In the genomic region with DNA sequence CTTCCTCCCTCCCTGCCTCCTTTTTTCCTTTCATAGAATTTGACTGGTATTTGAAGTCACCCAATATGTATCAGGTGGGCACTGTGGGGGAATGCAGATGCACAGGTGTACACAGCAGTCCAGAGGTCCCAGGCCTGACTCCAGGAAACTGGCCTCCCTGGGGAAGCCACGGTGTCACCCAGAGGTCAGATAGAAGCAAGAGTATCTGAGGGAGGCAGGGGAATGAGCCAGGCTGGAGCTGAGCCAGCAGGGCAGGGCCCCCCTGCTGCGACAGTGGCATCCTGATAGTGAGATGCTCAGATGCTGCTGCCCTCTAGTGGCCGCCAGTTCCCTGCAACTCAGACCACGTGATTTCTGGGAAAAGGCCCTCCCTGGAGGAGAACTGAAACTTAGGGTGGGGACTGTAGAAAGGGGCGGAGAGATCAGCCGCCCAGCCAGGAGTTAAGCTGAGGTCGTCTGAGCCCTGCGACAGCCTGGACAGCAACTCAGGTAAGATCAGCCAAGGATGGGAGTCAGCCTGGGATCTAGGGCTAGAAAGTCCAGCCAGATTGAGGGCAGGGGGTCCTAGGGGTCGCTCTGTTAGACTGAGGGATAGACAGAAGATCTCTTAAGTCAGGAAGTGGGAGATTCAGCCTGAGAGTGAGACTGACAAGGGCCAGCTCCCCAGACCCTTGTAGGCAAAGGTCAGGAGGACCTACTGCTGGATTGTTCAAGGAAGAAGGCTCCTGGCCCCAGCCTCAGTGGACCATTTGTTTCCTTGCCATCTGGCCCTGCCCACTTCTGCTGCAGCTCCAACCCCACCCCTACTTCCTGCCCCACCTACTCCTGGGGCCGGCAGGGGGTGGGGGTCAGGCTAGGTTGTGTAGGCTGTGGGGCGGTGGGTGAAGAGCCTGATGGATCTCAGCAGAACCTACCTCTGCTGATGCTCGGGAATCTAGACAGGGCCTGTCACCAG, we compare ENCODE assay signal across 1 cellular context.
TF ChIP-seq lines count a peak whose summit lies in the region.

A gene with protein sequence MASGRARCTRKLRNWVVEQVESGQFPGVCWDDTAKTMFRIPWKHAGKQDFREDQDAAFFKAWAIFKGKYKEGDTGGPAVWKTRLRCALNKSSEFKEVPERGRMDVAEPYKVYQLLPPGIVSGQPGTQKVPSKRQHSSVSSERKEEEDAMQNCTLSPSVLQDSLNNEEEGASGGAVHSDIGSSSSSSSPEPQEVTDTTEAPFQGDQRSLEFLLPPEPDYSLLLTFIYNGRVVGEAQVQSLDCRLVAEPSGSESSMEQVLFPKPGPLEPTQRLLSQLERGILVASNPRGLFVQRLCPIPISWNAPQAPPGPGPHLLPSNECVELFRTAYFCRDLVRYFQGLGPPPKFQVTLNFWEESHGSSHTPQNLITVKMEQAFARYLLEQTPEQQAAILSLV (plus strand): TSS at position 416 of the 955 bp plus-strand sequence. CDS start 880 bp downstream, outside the sequence.

TF ChIP-seq in HepG2, 621 proteins besides CTCF, POLR2A, EP300 and RAD21 (continued from another document and continues in another):
- TF ChIP-seq ZNF746 (CRISPR knock-in tag; IDR thresholded peaks at IDR 0.05) (peak; percentile 84), ZNF30 (CRISPR knock-in tag; IDR thresholded peaks at IDR 0.05) (no peak), ZNF160 (CRISPR knock-in tag; IDR thresholded peaks at IDR 0.05) (peak; percentile 43; the same call in 1 of the 2 replicates), SP2 (CRISPR knock-in tag; IDR thresholded peaks at IDR 0.05) (peak; percentile 51; the same call in 1 of the 2 replicates), ZSCAN31 (CRISPR knock-in tag; IDR thresholded peaks at IDR 0.05; ENCODE audit: low read depth) (peak; percentile 99), RFX1 (IDR thresholded peaks at IDR 0.05) (no peak), TBX3 (IDR thresholded peaks at IDR 0.05; ENCODE audit: borderline replicate concordance) (no peak), CBX5 (CRISPR knock-in tag; IDR thresholded peaks at IDR 0.05; ENCODE audit: borderline replicate concordance) (peak; percentile 100), ZNF180 (CRISPR knock-in tag; IDR thresholded peaks at IDR 0.05; ENCODE audit: borderline replicate concordance, low read depth) (0 out of 2 replicates have a peak, but pooled peaks have one; percentile 68), RNF2 (conservative IDR thresholded peaks at IDR 0.05; ENCODE audit: low read depth) (peak; percentile 76), ZNF761 (CRISPR knock-in tag; conservative IDR thresholded peaks at IDR 0.05) (peak; percentile 85; the same call in 1 of the 2 replicates), REXO4 (CRISPR knock-in tag; IDR thresholded peaks at IDR 0.05; ENCODE audit: borderline replicate concordance) (no peak), ZNF256 (CRISPR knock-in tag; conservative IDR thresholded peaks at IDR 0.05) (peak; percentile 96), ZNF12 (CRISPR knock-in tag; IDR thresholded peaks at IDR 0.05) (peak; percentile 70; the same call in 1 of the 2 replicates), ZNF557 (CRISPR knock-in tag; IDR thresholded peaks at IDR 0.05) (peak; percentile 94), FIP1L1 (IDR thresholded peaks at IDR 0.05; ENCODE audit: borderline replicate concordance, insufficient read depth, low read depth, low read length) (peak; percentile 99), RORA (CRISPR knock-in tag; IDR thresholded peaks at IDR 0.05) (no peak), ZSCAN22 (CRISPR knock-in tag; IDR thresholded peaks at IDR 0.05) (peak; percentile 91), EHMT2 (IDR thresholded peaks at IDR 0.05; ENCODE audit: borderline replicate concordance, low read depth, low read length) (no peak; the same call in 1 of the 2 replicates), NFKBIZ (CRISPR knock-in tag; IDR thresholded peaks at IDR 0.05) (peak; percentile 98), MED1 (CRISPR knock-in tag; IDR thresholded peaks at IDR 0.05) (peak; percentile 98), FOXC1 (CRISPR knock-in tag; IDR thresholded peaks at IDR 0.05; ENCODE audit: borderline replicate concordance) (peak; percentile 99), BRCA1 (CRISPR knock-in tag; IDR thresholded peaks at IDR 0.05) (peak; percentile 95), ZMYM2 (CRISPR knock-in tag; IDR thresholded peaks at IDR 0.05) (peak; percentile 77; the same call in 1 of the 2 replicates), DNMT1 (CRISPR knock-in tag; IDR thresholded peaks at IDR 0.05) (no peak; the same call in 1 of the 2 replicates), ZBTB7B (CRISPR knock-in tag; IDR thresholded peaks at IDR 0.05) (peak; percentile 97), ATM (IDR thresholded peaks at IDR 0.05; ENCODE audit: borderline replicate concordance) (no peak), ZFP62 (CRISPR knock-in tag; IDR thresholded peaks at IDR 0.05) (0 out of 2 replicates have a peak, but pooled peaks have one; percentile 38), MBD4 (IDR thresholded peaks at IDR 0.05; ENCODE audit: borderline replicate concordance, low read length) (no peak), RAD51 (IDR thresholded peaks at IDR 0.05; ENCODE audit: borderline replicate concordance) (peak; percentile 97), ZNF569 (CRISPR knock-in tag; IDR thresholded peaks at IDR 0.05; ENCODE audit: borderline replicate concordance) (peak; percentile 95; the same call in 1 of the 2 replicates), ZNF703 (CRISPR knock-in tag; IDR thresholded peaks at IDR 0.05; ENCODE audit: borderline replicate concordance) (no peak), ZSCAN25 (CRISPR knock-in tag; IDR thresholded peaks at IDR 0.05) (peak; percentile 97), ZNF747 (CRISPR knock-in tag; IDR thresholded peaks at IDR 0.05; ENCODE audit: borderline replicate concordance) (peak; percentile 99), PRPF4 (IDR thresholded peaks at IDR 0.05; ENCODE audit: low read depth, low read length, poor library complexity, severe bottlenecking) (peak; percentile 24)
- TF ChIP-seq, protein P1, sequence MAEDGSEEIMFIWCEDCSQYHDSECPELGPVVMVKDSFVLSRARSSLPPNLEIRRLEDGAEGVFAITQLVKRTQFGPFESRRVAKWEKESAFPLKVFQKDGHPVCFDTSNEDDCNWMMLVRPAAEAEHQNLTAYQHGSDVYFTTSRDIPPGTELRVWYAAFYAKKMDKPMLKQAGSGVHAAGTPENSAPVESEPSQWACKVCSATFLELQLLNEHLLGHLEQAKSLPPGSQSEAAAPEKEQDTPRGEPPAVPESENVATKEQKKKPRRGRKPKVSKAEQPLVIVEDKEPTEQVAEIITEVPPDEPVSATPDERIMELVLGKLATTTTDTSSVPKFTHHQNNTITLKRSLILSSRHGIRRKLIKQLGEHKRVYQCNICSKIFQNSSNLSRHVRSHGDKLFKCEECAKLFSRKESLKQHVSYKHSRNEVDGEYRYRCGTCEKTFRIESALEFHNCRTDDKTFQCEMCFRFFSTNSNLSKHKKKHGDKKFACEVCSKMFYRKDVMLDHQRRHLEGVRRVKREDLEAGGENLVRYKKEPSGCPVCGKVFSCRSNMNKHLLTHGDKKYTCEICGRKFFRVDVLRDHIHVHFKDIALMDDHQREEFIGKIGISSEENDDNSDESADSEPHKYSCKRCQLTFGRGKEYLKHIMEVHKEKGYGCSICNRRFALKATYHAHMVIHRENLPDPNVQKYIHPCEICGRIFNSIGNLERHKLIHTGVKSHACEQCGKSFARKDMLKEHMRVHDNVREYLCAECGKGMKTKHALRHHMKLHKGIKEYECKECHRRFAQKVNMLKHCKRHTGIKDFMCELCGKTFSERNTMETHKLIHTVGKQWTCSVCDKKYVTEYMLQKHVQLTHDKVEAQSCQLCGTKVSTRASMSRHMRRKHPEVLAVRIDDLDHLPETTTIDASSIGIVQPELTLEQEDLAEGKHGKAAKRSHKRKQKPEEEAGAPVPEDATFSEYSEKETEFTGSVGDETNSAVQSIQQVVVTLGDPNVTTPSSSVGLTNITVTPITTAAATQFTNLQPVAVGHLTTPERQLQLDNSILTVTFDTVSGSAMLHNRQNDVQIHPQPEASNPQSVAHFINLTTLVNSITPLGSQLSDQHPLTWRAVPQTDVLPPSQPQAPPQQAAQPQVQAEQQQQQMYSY (CRISPR knock-in tag; IDR thresholded peaks at IDR 0.05) = peak; percentile 71; the same call in 1 of the 2 replicates
- TF ChIP-seq, protein P2, sequence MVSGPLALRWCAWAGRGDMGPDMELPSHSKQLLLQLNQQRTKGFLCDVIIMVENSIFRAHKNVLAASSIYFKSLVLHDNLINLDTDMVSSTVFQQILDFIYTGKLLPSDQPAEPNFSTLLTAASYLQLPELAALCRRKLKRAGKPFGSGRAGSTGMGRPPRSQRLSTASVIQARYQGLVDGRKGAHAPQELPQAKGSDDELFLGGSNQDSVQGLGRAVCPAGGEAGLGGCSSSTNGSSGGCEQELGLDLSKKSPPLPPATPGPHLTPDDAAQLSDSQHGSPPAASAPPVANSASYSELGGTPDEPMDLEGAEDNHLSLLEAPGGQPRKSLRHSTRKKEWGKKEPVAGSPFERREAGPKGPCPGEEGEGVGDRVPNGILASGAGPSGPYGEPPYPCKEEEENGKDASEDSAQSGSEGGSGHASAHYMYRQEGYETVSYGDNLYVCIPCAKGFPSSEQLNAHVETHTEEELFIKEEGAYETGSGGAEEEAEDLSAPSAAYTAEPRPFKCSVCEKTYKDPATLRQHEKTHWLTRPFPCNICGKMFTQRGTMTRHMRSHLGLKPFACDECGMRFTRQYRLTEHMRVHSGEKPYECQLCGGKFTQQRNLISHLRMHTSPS (CRISPR knock-in tag; IDR thresholded peaks at IDR 0.05; ENCODE audit: low read depth) = peak; percentile 94
- TF ChIP-seq, protein P3, sequence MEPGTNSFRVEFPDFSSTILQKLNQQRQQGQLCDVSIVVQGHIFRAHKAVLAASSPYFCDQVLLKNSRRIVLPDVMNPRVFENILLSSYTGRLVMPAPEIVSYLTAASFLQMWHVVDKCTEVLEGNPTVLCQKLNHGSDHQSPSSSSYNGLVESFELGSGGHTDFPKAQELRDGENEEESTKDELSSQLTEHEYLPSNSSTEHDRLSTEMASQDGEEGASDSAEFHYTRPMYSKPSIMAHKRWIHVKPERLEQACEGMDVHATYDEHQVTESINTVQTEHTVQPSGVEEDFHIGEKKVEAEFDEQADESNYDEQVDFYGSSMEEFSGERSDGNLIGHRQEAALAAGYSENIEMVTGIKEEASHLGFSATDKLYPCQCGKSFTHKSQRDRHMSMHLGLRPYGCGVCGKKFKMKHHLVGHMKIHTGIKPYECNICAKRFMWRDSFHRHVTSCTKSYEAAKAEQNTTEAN (CRISPR knock-in tag; conservative IDR thresholded peaks at IDR 0.05) = no peak; the same call in 1 of the 2 replicates
- TF ChIP-seq, protein P4, sequence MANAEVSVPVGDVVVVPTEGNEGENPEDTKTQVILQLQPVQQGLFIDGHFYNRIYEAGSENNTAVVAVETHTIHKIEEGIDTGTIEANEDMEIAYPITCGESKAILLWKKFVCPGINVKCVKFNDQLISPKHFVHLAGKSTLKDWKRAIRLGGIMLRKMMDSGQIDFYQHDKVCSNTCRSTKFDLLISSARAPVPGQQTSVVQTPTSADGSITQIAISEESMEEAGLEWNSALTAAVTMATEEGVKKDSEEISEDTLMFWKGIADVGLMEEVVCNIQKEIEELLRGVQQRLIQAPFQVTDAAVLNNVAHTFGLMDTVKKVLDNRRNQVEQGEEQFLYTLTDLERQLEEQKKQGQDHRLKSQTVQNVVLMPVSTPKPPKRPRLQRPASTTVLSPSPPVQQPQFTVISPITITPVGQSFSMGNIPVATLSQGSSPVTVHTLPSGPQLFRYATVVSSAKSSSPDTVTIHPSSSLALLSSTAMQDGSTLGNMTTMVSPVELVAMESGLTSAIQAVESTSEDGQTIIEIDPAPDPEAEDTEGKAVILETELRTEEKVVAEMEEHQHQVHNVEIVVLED (CRISPR knock-in tag; IDR thresholded peaks at IDR 0.05; ENCODE audit: borderline replicate concordance) = peak; percentile 86
- TF ChIP-seq, protein P5, sequence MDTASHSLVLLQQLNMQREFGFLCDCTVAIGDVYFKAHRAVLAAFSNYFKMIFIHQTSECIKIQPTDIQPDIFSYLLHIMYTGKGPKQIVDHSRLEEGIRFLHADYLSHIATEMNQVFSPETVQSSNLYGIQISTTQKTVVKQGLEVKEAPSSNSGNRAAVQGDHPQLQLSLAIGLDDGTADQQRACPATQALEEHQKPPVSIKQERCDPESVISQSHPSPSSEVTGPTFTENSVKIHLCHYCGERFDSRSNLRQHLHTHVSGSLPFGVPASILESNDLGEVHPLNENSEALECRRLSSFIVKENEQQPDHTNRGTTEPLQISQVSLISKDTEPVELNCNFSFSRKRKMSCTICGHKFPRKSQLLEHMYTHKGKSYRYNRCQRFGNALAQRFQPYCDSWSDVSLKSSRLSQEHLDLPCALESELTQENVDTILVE (CRISPR knock-in tag; IDR thresholded peaks at IDR 0.05) = peak; percentile 99
- TF ChIP-seq, protein P6, sequence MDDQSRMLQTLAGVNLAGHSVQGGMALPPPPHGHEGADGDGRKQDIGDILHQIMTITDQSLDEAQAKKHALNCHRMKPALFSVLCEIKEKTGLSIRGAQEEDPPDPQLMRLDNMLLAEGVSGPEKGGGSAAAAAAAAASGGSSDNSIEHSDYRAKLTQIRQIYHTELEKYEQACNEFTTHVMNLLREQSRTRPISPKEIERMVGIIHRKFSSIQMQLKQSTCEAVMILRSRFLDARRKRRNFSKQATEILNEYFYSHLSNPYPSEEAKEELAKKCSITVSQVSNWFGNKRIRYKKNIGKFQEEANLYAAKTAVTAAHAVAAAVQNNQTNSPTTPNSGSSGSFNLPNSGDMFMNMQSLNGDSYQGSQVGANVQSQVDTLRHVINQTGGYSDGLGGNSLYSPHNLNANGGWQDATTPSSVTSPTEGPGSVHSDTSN (CRISPR knock-in tag; IDR thresholded peaks at IDR 0.05; ENCODE audit: borderline replicate concordance) = no peak
- TF ChIP-seq, protein P7, sequence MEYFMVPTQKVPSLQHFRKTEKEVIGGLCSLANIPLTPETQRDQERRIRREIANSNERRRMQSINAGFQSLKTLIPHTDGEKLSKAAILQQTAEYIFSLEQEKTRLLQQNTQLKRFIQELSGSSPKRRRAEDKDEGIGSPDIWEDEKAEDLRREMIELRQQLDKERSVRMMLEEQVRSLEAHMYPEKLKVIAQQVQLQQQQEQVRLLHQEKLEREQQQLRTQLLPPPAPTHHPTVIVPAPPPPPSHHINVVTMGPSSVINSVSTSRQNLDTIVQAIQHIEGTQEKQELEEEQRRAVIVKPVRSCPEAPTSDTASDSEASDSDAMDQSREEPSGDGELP (IDR thresholded peaks at IDR 0.05; ENCODE audit: borderline replicate concordance, low read depth) = peak; percentile 83
- TF ChIP-seq, protein P8, sequence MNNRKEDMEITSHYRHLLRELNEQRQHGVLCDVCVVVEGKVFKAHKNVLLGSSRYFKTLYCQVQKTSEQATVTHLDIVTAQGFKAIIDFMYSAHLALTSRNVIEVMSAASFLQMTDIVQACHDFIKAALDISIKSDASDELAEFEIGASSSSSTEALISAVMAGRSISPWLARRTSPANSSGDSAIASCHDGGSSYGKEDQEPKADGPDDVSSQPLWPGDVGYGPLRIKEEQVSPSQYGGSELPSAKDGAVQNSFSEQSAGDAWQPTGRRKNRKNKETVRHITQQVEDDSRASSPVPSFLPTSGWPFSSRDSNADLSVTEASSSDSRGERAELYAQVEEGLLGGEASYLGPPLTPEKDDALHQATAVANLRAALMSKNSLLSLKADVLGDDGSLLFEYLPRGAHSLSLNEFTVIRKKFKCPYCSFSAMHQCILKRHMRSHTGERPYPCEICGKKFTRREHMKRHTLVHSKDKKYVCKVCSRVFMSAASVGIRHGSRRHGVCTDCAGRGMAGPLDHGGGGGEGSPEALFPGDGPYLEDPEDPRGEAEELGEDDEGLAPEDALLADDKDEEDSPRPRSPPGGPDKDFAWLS (CRISPR knock-in tag; IDR thresholded peaks at IDR 0.05; ENCODE audit: borderline replicate concordance) = no peak
